ENCODE assay signal across 24 cellular contexts in genomic region chr4:100566396-100566795, GRCh38. TPM values are rescaled to one million over a fixed set of nuclear protein-coding genes. Genes with fewer than 3 reads are reported as not detected.
A peak's percentile ranks its signal among the peaks of the same experiment; 100 is the strongest.
DNase-seq lines count a peak whose midpoint lies in the region; ATAC-seq, FAIRE-seq and TF ChIP-seq lines count a peak whose summit lies in the region.
"Had no signal": no experiment of that assay in that cellular context is flagged by ENCODE, and none has a peak within 500 bp of the region (broad histone marks: within the 10 kb centered on the region; RNA-seq: fewer than 3 reads in every experiment).

No MANE protein-coding gene starts in this region.

- no peak for FAIRE-seq in small intestine (lab: Jason Lieb, UNC)
- FAIRE-seq: colon, HepG2, RCC 7860 had no signal

- no peaks in the 10 kb centered on the region for H3K79me2 ChIP-seq in SU-DHL-6 (ENCODE audit: insufficient read depth, low read length)

- H3K27ac Mint-ChIP-seq in activated naive CD8-positive, alpha-beta T cell treated with anti-CD3 and anti-CD28 coated beads, Interleukin-2, amount 10 ng/mL, durations not matched to agents 7 days and 5 days: no peak overlapping the region
- no peak overlapping the region for H3K27ac Mint-ChIP-seq in activated naive CD8-positive, alpha-beta T cell treated with anti-CD3 and anti-CD28 coated beads, Interleukin-2, amount 50 U/mL, for 24 hours
- no peak overlapping the region for H3K27ac Mint-ChIP-seq in stimulated activated naive CD8-positive, alpha-beta T cell treated with anti-CD3 and anti-CD28 coated beads, Interleukin-15, amount 100 ng/mL, for 72 hours
- H3K27ac Mint-ChIP-seq: activated naive CD4-positive, alpha-beta T cell treated with anti-CD3 and anti-CD28 coated beads, Interleukin-2, amount 50 U/mL, for 72 hours had no signal

- no peaks in the 10 kb centered on the region for H3K4me1 ChIP-seq in small intestine (ENCODE audit: control insufficient read depth in 2 of 2, insufficient read depth in 1 of 2, low read depth in 1 of 2, low read length in 1 of 2)
- H3K4me1 ChIP-seq: body of pancreas, left lung had no signal

- H3K27me3 Mint-ChIP-seq in activated naive CD8-positive, alpha-beta T cell treated with anti-CD3 and anti-CD28 coated beads, Interleukin-2, amount 10 ng/mL, durations not matched to agents 7 days and 5 days: peaks cover 2% of the 10 kb centered on the region
- no peaks in the 10 kb centered on the region for H3K27me3 Mint-ChIP-seq in activated naive CD8-positive, alpha-beta T cell treated with anti-CD3 and anti-CD28 coated beads, Interleukin-2, amount 50 U/mL, for 24 hours
- no peaks in the 10 kb centered on the region for H3K27me3 Mint-ChIP-seq in stimulated activated naive CD8-positive, alpha-beta T cell treated with anti-CD3 and anti-CD28 coated beads, Interleukin-15, amount 100 ng/mL, for 72 hours

- H3K9me2 ChIP-seq in SU-DHL-6 (replicated peaks; ENCODE audit: insufficient read depth, low read length): no peaks in the 10 kb centered on the region

- H3K9me3 Mint-ChIP-seq in activated naive CD8-positive, alpha-beta T cell treated with anti-CD3 and anti-CD28 coated beads, Interleukin-2, amount 10 ng/mL, durations not matched to agents 7 days and 5 days: peaks cover 3% of the 10 kb centered on the region
- H3K9me3 Mint-ChIP-seq in activated naive CD8-positive, alpha-beta T cell treated with anti-CD3 and anti-CD28 coated beads, Interleukin-2, amount 50 U/mL, for 24 hours: peaks cover 2% of the 10 kb centered on the region
- H3K9me3 Mint-ChIP-seq in stimulated activated naive CD8-positive, alpha-beta T cell treated with anti-CD3 and anti-CD28 coated beads, Interleukin-15, amount 100 ng/mL, for 72 hours: peaks cover 0 to 2% of the 10 kb centered on the region in 2 donors

- no peak for DNase-seq in activated naive CD8-positive, alpha-beta T cell treated with anti-CD3 and anti-CD28 coated beads, Interleukin-2, amount 10 ng/mL, durations not matched to agents 7 days and 5 days
- no peak for DNase-seq in activated naive CD8-positive, alpha-beta T cell treated with anti-CD3 and anti-CD28 coated beads, Interleukin-2, amount 50 U/mL, for 24 hours
- DNase-seq in stimulated activated naive CD8-positive, alpha-beta T cell treated with anti-CD3 and anti-CD28 coated beads, Interleukin-15, amount 100 ng/mL, for 72 hours: no peak
- DNase-seq in small intestine (no peak), HuH-7 (ENCODE audit: low spot score) (no peak)
- no peak for DNase-seq in stimulated activated CD4-positive, alpha-beta T cell treated with anti-CD3 and anti-CD28 coated beads, Interleukin-4, amount 100 ng/mL, for 1 hour
- DNase-seq: activated CD4-positive, alpha-beta T cell treated with anti-CD3 and anti-CD28 coated beads, Interleukin-2, amount 50 U/mL, for 1 hour; activated T-cell treated with anti-CD3 and anti-CD28 coated beads, Interleukin-2, amount 50 U/mL, for 1 hour; body of pancreas; DMS79 treated with DMSO at 0.1 percent for 48 hours; head of caudate nucleus; left lung; NCI-H1694 treated with DMSO at 0.1 percent for 48 hours; NCI-H2227 treated with DMSO at 0.1 percent for 48 hours; stimulated activated CD4-positive, alpha-beta T cell treated with anti-CD3 and anti-CD28 coated beads, Interleukin-4, amount 100 ng/mL, for 24 hours had no signal

- no peak overlapping the region for H3K9ac ChIP-seq in SU-DHL-6 (ENCODE audit: low read length)

- H3F3A ChIP-seq in SU-DHL-6 (ENCODE audit: insufficient read depth): no peaks in the 10 kb centered on the region

- no peak overlapping the region for H2AFZ ChIP-seq in SU-DHL-6 (ENCODE audit: low read depth, low read length, severe bottlenecking)

- H3K4me3 ChIP-seq in SU-DHL-6 (ENCODE audit: insufficient read depth, low read length, poor library complexity, severe bottlenecking): no peak overlapping the region
- no peak overlapping the region for H3K4me3 ChIP-seq in small intestine (ENCODE audit: low read depth in 1 of 2, low read length in 2 of 2)
- H3K4me3 ChIP-seq: body of pancreas, left lung, SK-N-MC, smooth muscle cell had no signal

- H3K4me1 Mint-ChIP-seq in activated naive CD8-positive, alpha-beta T cell treated with anti-CD3 and anti-CD28 coated beads, Interleukin-2, amount 10 ng/mL, durations not matched to agents 7 days and 5 days: peaks cover 12% of the 10 kb centered on the region
- H3K4me1 Mint-ChIP-seq in activated naive CD8-positive, alpha-beta T cell treated with anti-CD3 and anti-CD28 coated beads, Interleukin-2, amount 50 U/mL, for 24 hours: peaks cover 15% of the 10 kb centered on the region
- peaks cover 17% of the 10 kb centered on the region for H3K4me1 Mint-ChIP-seq in stimulated activated naive CD8-positive, alpha-beta T cell treated with anti-CD3 and anti-CD28 coated beads, Interleukin-15, amount 100 ng/mL, for 72 hours

- no peaks in the 10 kb centered on the region for H3K9me3 ChIP-seq in SU-DHL-6 (ENCODE audit: insufficient read depth, low read length)
- H3K9me3 ChIP-seq in small intestine (ENCODE audit: control insufficient read depth, low read depth): no peaks in the 10 kb centered on the region
- H3K9me3 ChIP-seq: body of pancreas had no signal

- peak overlapping the region; percentile 33 for H3K4me3 Mint-ChIP-seq in activated naive CD8-positive, alpha-beta T cell treated with anti-CD3 and anti-CD28 coated beads, Interleukin-2, amount 10 ng/mL, durations not matched to agents 7 days and 5 days
- no peak overlapping the region for H3K4me3 Mint-ChIP-seq in activated naive CD8-positive, alpha-beta T cell treated with anti-CD3 and anti-CD28 coated beads, Interleukin-2, amount 50 U/mL, for 24 hours
- H3K4me3 Mint-ChIP-seq in stimulated activated naive CD8-positive, alpha-beta T cell treated with anti-CD3 and anti-CD28 coated beads, Interleukin-15, amount 100 ng/mL, for 72 hours: peak overlapping the region in 1 of 2 donors; percentile 30

- H3K4me2 ChIP-seq in SU-DHL-6 (ENCODE audit: low read depth, low read length, poor library complexity, severe bottlenecking): peak overlapping the region; percentile 50
- H3K4me2 ChIP-seq: smooth muscle cell had no signal

- ATAC-seq in activated naive CD8-positive, alpha-beta T cell treated with anti-CD3 and anti-CD28 coated beads, Interleukin-2, amount 10 ng/mL, durations not matched to agents 7 days and 5 days (ENCODE audit: low read depth): no peak
- ATAC-seq in activated naive CD8-positive, alpha-beta T cell treated with anti-CD3 and anti-CD28 coated beads, Interleukin-2, amount 50 U/mL, for 24 hours: no peak
- peak; percentile 39 for ATAC-seq in HG02623 (IDR thresholded peaks at IDR 0.05; ENCODE audit: unreplicated experiment)
- ATAC-seq in stimulated activated naive CD8-positive, alpha-beta T cell treated with anti-CD3 and anti-CD28 coated beads, Interleukin-15, amount 100 ng/mL, for 72 hours: peak; percentile 43
- ATAC-seq: body of pancreas, HepG2, left lung had no signal

- H3K27me3 ChIP-seq in SU-DHL-6 (ENCODE audit: low read length) (no peaks in the 10 kb centered on the region), small intestine (ENCODE audit: control insufficient read depth in 2 of 2, insufficient read depth in 2 of 2, low read length in 2 of 2) (no peaks in the 10 kb centered on the region)
- H3K27me3 ChIP-seq: body of pancreas, left lung had no signal

- 49 to 69% (median 53%) methylated on average over 3 of the region's 3 CpGs for WGBS in small intestine, 3 donors

- TF ChIP-seq CTCF in SU-DHL-6 (IDR thresholded peaks at IDR 0.05; ENCODE audit: insufficient read depth, low read length, poor library complexity, severe bottlenecking): no peak

- H4K20me1 ChIP-seq in SU-DHL-6 (ENCODE audit: low read depth, low read length): no peaks in the 10 kb centered on the region

- POLR2A ChIA-PET in activated naive CD8-positive, alpha-beta T cell treated with anti-CD3 and anti-CD28 coated beads, Interleukin-2, amount 10 ng/mL, durations not matched to agents 7 days and 5 days (lab: Charles Lee): no interaction called here

- peaks cover 2% of the 10 kb centered on the region for H3K36me3 Mint-ChIP-seq in activated naive CD8-positive, alpha-beta T cell treated with anti-CD3 and anti-CD28 coated beads, Interleukin-2, amount 10 ng/mL, durations not matched to agents 7 days and 5 days
- no peaks in the 10 kb centered on the region for H3K36me3 Mint-ChIP-seq in activated naive CD8-positive, alpha-beta T cell treated with anti-CD3 and anti-CD28 coated beads, Interleukin-2, amount 50 U/mL, for 24 hours (ENCODE audit: low read depth)
- H3K36me3 Mint-ChIP-seq: activated naive CD4-positive, alpha-beta T cell treated with anti-CD3 and anti-CD28 coated beads, Interleukin-2, amount 50 U/mL, for 72 hours had no signal

- H3K27ac ChIP-seq in SU-DHL-6 (ENCODE audit: low read depth, low read length) (no peak overlapping the region), small intestine (ENCODE audit: low read depth in 1 of 2, low read length in 1 of 2) (no peak overlapping the region)
- H3K27ac ChIP-seq: body of pancreas, left lung, SK-N-MC had no signal

- H3K36me3 ChIP-seq in SU-DHL-6 (ENCODE audit: low read length): no peaks in the 10 kb centered on the region
- H3K36me3 ChIP-seq in small intestine (ENCODE audit: control insufficient read depth in 2 of 2, insufficient read depth in 2 of 2, low read length in 2 of 2): no peaks in the 10 kb centered on the region
- H3K36me3 ChIP-seq: left lung had no signal

RNA-seq across cellular contexts. Expression of gene EMCN, which starts 48.6 kb away (rescaled TPM):
- total RNA-seq in activated naive CD8-positive, alpha-beta T cell treated with anti-CD3 and anti-CD28 coated beads, Interleukin-2, amount 10 ng/mL, durations not matched to agents 7 days and 5 days: not detected
- polyA plus RNA-seq in small intestine: 1 to 10 TPM in 1 of 3 donors, under 1 TPM in 2; 0.22 to 7.0 (median 0.27) TPM
- total RNA-seq: activated naive CD4-positive, alpha-beta T cell treated with anti-CD3 and anti-CD28 coated beads, Interleukin-2, amount 50 U/mL, for 72 hours; HepG2; smooth muscle cell had no signal
- polyA plus RNA-seq: AG04450, HepG2, smooth muscle cell had no signal

Comparison
In these comparisons a context has a peak if more than half of its experiments do, and no peak if none do; other contexts are left out.
1. ATAC-seq: peak in HG02623 (single experiment) and stimulated activated naive CD8-positive, alpha-beta T cell treated with anti-CD3 and anti-CD28 coated beads, Interleukin-15, amount 100 ng/mL, for 72 hours (single experiment); none in activated naive CD8-positive, alpha-beta T cell treated with anti-CD3 and anti-CD28 coated beads, Interleukin-2, amount 10 ng/mL, durations not matched to agents 7 days and 5 days (single experiment) and activated naive CD8-positive, alpha-beta T cell treated with anti-CD3 and anti-CD28 coated beads, Interleukin-2, amount 50 U/mL, for 24 hours (single experiment).